ENCODE assay signal across 14 cellular contexts in genomic region chr22:24435323-24435645, GRCh38. TPM values are rescaled to one million over a fixed set of nuclear protein-coding genes. Genes with fewer than 3 reads are reported as not detected.
DNase-seq lines count a peak whose midpoint lies in the region; ATAC-seq and TF ChIP-seq lines count a peak whose summit lies in the region.
"Had no signal": no experiment of that assay in that cellular context is flagged by ENCODE, and none has a peak within 500 bp of the region (broad histone marks: within the 10 kb centered on the region; RNA-seq: fewer than 3 reads in every experiment).

No MANE protein-coding gene starts in this region.

- peak overlapping the region; percentile 56 for H3K9ac ChIP-seq in OCI-LY3 (ENCODE audit: low read length)

- peak overlapping the region; percentile 68 for H3K4me3 ChIP-seq in OCI-LY3 (ENCODE audit: low read length)
- no peak overlapping the region for H3K4me3 ChIP-seq in esophagus muscularis mucosa
- no peak overlapping the region for H3K4me3 ChIP-seq in tibial artery
- H3K4me3 ChIP-seq: lung, thoracic aorta had no signal

- H4K20me1 ChIP-seq in OCI-LY3 (ENCODE audit: insufficient read depth, low read length) = 0 out of 2 replicates have a peak, but pooled peaks cover 6% of the 10 kb centered on the region

- no peaks in the 10 kb centered on the region for H3K9me3 Mint-ChIP-seq in activated T-cell treated with anti-CD3 and anti-CD28 coated beads, Interleukin-2, amount 50 U/mL, for 4 hours
- no peaks in the 10 kb centered on the region for H3K9me3 Mint-ChIP-seq in stimulated activated naive CD8-positive, alpha-beta T cell treated with anti-CD3 and anti-CD28 coated beads, Interleukin-15, amount 100 ng/mL, for 72 hours

- TF ChIP-seq CTCF in OCI-LY3 (IDR thresholded peaks at IDR 0.05; ENCODE audit: low read depth, low read length) = no peak
- no peak for TF ChIP-seq CTCF in esophagus muscularis mucosa (IDR thresholded peaks at IDR 0.05)
- TF ChIP-seq CTCF in tibial artery (IDR thresholded peaks at IDR 0.05) = no peak

- TF ChIP-seq EP300 in esophagus muscularis mucosa (IDR thresholded peaks at IDR 0.05) = no peak

- H3K27me3 Mint-ChIP-seq in activated T-cell treated with anti-CD3 and anti-CD28 coated beads, Interleukin-2, amount 50 U/mL, for 4 hours (ENCODE audit: low read depth) = no peaks in the 10 kb centered on the region
- no peaks in the 10 kb centered on the region for H3K27me3 Mint-ChIP-seq in stimulated activated naive CD8-positive, alpha-beta T cell treated with anti-CD3 and anti-CD28 coated beads, Interleukin-15, amount 100 ng/mL, for 72 hours

- H3K27me3 ChIP-seq in OCI-LY3 (ENCODE audit: low read depth, low read length) (no peaks in the 10 kb centered on the region), esophagus muscularis mucosa (no peaks in the 10 kb centered on the region), tibial artery (no peaks in the 10 kb centered on the region)

- peaks cover 8% of the 10 kb centered on the region; the same call in 1 of the 2 replicates for H3K79me2 ChIP-seq in OCI-LY3 (ENCODE audit: low read length)

- H3K27ac Mint-ChIP-seq in stimulated activated naive CD8-positive, alpha-beta T cell treated with anti-CD3 and anti-CD28 coated beads, Interleukin-15, amount 100 ng/mL, for 72 hours = peak overlapping the region; percentile 97 to 99

- no peak for ATAC-seq in activated T-cell treated with anti-CD3 and anti-CD28 coated beads, Interleukin-2, amount 50 U/mL, for 4 hours
- ATAC-seq in stimulated activated naive CD8-positive, alpha-beta T cell treated with anti-CD3 and anti-CD28 coated beads, Interleukin-15, amount 100 ng/mL, for 72 hours = no peak
- ATAC-seq in HG03521 (IDR thresholded peaks at IDR 0.05; ENCODE audit: unreplicated experiment) = no peak

- TF ChIP-seq POLR2A in esophagus muscularis mucosa (IDR thresholded peaks at IDR 0.05; ENCODE audit: low read depth) = no peak

- no peak for DNase-seq in activated T-cell treated with anti-CD3 and anti-CD28 coated beads, Interleukin-2, amount 50 U/mL, for 4 hours
- DNase-seq in activated T-cell treated with anti-CD3 and anti-CD28 coated beads for 4 hours = no peak
- no peak for DNase-seq in esophagus muscularis mucosa (ENCODE audit: extremely low spot score)
- DNase-seq in stimulated activated naive CD8-positive, alpha-beta T cell treated with anti-CD3 and anti-CD28 coated beads, Interleukin-15, amount 100 ng/mL, for 72 hours = no peak
- no peak for DNase-seq in DMS79 (lab: John Stamatoyannopoulos, UW)
- DNase-seq in tibial artery = no peak
- DNase-seq: glutamatergic neuron, NCI-H1105, NCI-H526 treated with DMSO at 0.1 percent for 48 hours had no signal

- H3K4me1 ChIP-seq in OCI-LY3 (ENCODE audit: low read length) = peaks cover 73% of the 10 kb centered on the region
- H3K4me1 ChIP-seq in esophagus muscularis mucosa = peaks cover 50 to 59% (median 51%) of the 10 kb centered on the region in 4 donors
- H3K4me1 ChIP-seq in tibial artery = peaks cover 0 to 40% (median 25%) of the 10 kb centered on the region in 4 donors

- peaks cover 83% of the 10 kb centered on the region for H3K4me1 Mint-ChIP-seq in activated T-cell treated with anti-CD3 and anti-CD28 coated beads, Interleukin-2, amount 50 U/mL, for 4 hours (ENCODE audit: low read depth)
- peaks cover 98% of the 10 kb centered on the region for H3K4me1 Mint-ChIP-seq in stimulated activated naive CD8-positive, alpha-beta T cell treated with anti-CD3 and anti-CD28 coated beads, Interleukin-15, amount 100 ng/mL, for 72 hours

- H3K36me3 Mint-ChIP-seq in activated T-cell treated with anti-CD3 and anti-CD28 coated beads, Interleukin-2, amount 50 U/mL, for 4 hours (ENCODE audit: insufficient read depth) = peaks cover 2% of the 10 kb centered on the region

- H3K4me2 ChIP-seq in OCI-LY3 (ENCODE audit: low read length) = peak overlapping the region; percentile 92

- intact Hi-C loops in esophagus muscularis mucosa (cut with DNase I) = no loop called here
- intact Hi-C loops in tibial artery (cut with DNase I; ENCODE audit: low total_unique reads) = no loop called here

- H3K4me3 Mint-ChIP-seq in activated T-cell treated with anti-CD3 and anti-CD28 coated beads, Interleukin-2, amount 50 U/mL, for 4 hours = peak overlapping the region; percentile 56
- peak overlapping the region; percentile 79 to 87 for H3K4me3 Mint-ChIP-seq in stimulated activated naive CD8-positive, alpha-beta T cell treated with anti-CD3 and anti-CD28 coated beads, Interleukin-15, amount 100 ng/mL, for 72 hours

- WGBS in esophagus muscularis mucosa = 94% methylated on average over 2 of the region's 2 CpGs

- H3K9me3 ChIP-seq in OCI-LY3 (ENCODE audit: insufficient read depth, low read length) = no peaks in the 10 kb centered on the region
- no peaks in the 10 kb centered on the region for H3K9me3 ChIP-seq in esophagus muscularis mucosa
- no peaks in the 10 kb centered on the region for H3K9me3 ChIP-seq in tibial artery
- H3K9me3 ChIP-seq: thoracic aorta had no signal

- H3K36me3 ChIP-seq in OCI-LY3 (replicated peaks; ENCODE audit: low read depth, low read length) (peaks cover 2% of the 10 kb centered on the region), esophagus muscularis mucosa (no peaks in the 10 kb centered on the region), tibial artery (no peaks in the 10 kb centered on the region)
- H3K36me3 ChIP-seq: thoracic aorta had no signal

- H3K27ac ChIP-seq in OCI-LY3 (ENCODE audit: low read length) (peak overlapping the region; percentile 93), esophagus muscularis mucosa (replicated peaks in 1 of 4) (peak overlapping the region in 3 of 4 donors; percentile 35 to 60 (median 58)), tibial artery (no peak overlapping the region)
- H3K27ac ChIP-seq: thoracic aorta had no signal

- H2AFZ ChIP-seq in OCI-LY3 (ENCODE audit: low read depth, low read length) = no peak overlapping the region

RNA-seq across cellular contexts. Expression of gene ADORA2A, which starts 7.9 kb away (rescaled TPM):
- total RNA-seq in activated T-cell treated with anti-CD3 and anti-CD28 coated beads, Interleukin-2, amount 50 U/mL, for 4 hours = 10 to 100 TPM; 44.6 to 57.1 (median 51.1) TPM
- total RNA-seq in esophagus muscularis mucosa = 1 to 10 TPM; 3.3 to 7.5 (median 4.5) TPM

RNA-seq across cellular contexts. Expression of gene UPB1, which starts 59.8 kb away (rescaled TPM):
- under 1 TPM; 0.16 to 0.23 (median 0.16) TPM for total RNA-seq in activated T-cell treated with anti-CD3 and anti-CD28 coated beads, Interleukin-2, amount 50 U/mL, for 4 hours
- under 1 TPM; 0.29 to 0.83 (median 0.33) TPM for total RNA-seq in esophagus muscularis mucosa
- total RNA-seq: renal cortical epithelial cell had no signal

Comparison
In these comparisons a context has a peak if more than half of its experiments do, and no peak if none do; other contexts are left out.
1. H3K27ac ChIP-seq: peak in OCI-LY3 (single experiment) and esophagus muscularis mucosa (3 of 4); none in tibial artery (0 of 2).
2. RNA of gene ADORA2A, which starts 7.9 kb away (total RNA-seq): 44.6 to 57.1 TPM in activated T-cell treated with anti-CD3 and anti-CD28 coated beads, Interleukin-2, amount 50 U/mL, for 4 hours; 3.3 to 7.5 TPM in esophagus muscularis mucosa; every median in the first group is over 4 times any median in the second.